ENCODE assay signal across 2 cellular contexts in genomic region chr2:197759625-197760292, GRCh38.
A peak's percentile ranks its signal among the peaks of the same experiment; 100 is the strongest.
TF ChIP-seq lines count a peak whose summit lies in the region.

No MANE protein-coding gene starts in this region.

TF ChIP-seq in HepG2, 621 proteins besides CTCF, POLR2A, EP300 and RAD21:
- peak; percentile 25 for TF ChIP-seq ZNF687 (CRISPR knock-in tag; IDR thresholded peaks at IDR 0.05)
- 0 out of 2 replicates have a peak, but pooled peaks have one; percentile 6 for TF ChIP-seq GABPA (IDR thresholded peaks at IDR 0.05; ENCODE audit: low read depth, low read length)
- TF ChIP-seq GABPA (CRISPR knock-in tag; IDR thresholded peaks at IDR 0.05; ENCODE audit: low read depth), result no peak
- no peak for TF ChIP-seq ZNF280D (CRISPR knock-in tag; IDR thresholded peaks at IDR 0.05)

TF ChIP-seq in H1, 55 proteins besides CTCF, POLR2A, EP300 and RAD21:
- TF ChIP-seq NANOG (IDR thresholded peaks at IDR 0.05; ENCODE audit: insufficient read depth, low read depth, low read length, poor library complexity, severe bottlenecking) (no peak), E2F6 (IDR thresholded peaks at IDR 0.05) (no peak), RNF2 (IDR thresholded peaks at IDR 0.05; ENCODE audit: borderline replicate concordance, low read depth, low read length, missing control alignments, poor library complexity, severe bottlenecking) (no peak), ASH2L (IDR thresholded peaks at IDR 0.05; ENCODE audit: low read length) (no peak), CHD2 (IDR thresholded peaks at IDR 0.05; ENCODE audit: low read length) (no peak), SAP30 (IDR thresholded peaks at IDR 0.05; ENCODE audit: insufficient read depth, insufficient replicate concordance, low read length) (no peak), TAF1 (IDR thresholded peaks at IDR 0.05; ENCODE audit: low read depth, low read length) (no peak), KDM1A (IDR thresholded peaks at IDR 0.05; ENCODE audit: borderline replicate concordance, low read length) (no peak), POU5F1 (IDR thresholded peaks at IDR 0.05; ENCODE audit: low read depth, low read length) (no peak), HDAC2 (IDR thresholded peaks at IDR 0.05; ENCODE audit: borderline replicate concordance in 1 of 2, low read depth in 2 of 2, low read length in 2 of 2) (no peak), ZNF274 (IDR thresholded peaks at IDR 0.05; ENCODE audit: borderline replicate concordance, extremely low read depth, low read length) (no peak), SRF (IDR thresholded peaks at IDR 0.05; ENCODE audit: low read depth, low read length) (no peak), USF2 (IDR thresholded peaks at IDR 0.05; ENCODE audit: low read length) (no peak), SP4 (IDR thresholded peaks at IDR 0.05; ENCODE audit: low read length) (no peak), CHD1 (IDR thresholded peaks at IDR 0.05; ENCODE audit: low read depth, low read length) (no peak)
